21 cellular contexts compared by ENCODE assay signal in the genomic region with DNA sequence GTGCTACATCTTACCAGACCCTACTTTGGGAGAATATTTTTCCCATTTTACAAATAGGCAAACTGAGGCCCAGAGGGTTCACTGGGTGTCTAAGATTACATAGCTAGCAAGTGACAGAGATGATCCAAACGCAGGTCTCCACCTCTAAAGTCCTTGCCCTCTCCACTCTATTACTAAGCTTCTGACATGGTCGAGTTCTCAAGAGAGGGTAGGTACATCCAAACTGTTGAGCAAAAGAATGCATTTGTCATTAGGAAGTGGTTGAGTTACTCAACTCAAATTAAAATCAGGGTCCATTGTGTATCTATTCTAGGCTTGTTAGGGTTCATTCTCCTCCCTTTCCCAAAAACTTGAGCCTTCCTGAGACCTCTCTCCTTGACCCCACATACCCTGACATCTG.
"Had no signal": no experiment of that assay in that cellular context is flagged by ENCODE, and none has a peak within 500 bp of the region (broad histone marks: within the 10 kb centered on the region; RNA-seq: fewer than 3 reads in every experiment).

No MANE protein-coding gene starts in this region.

- H3K27me3 ChIP-seq: body of pancreas, Peyer's patch had no signal

- H3K27me3 Mint-ChIP-seq: activated CD4-positive, alpha-beta memory T cell treated with anti-CD3 and anti-CD28 coated beads, Interleukin-2, amount 10 ng/mL, durations not matched to agents 7 days and 5 days had no signal

- H3K9me3 Mint-ChIP-seq: T-helper 1 cell treated with Interleukin-12 subunit alpha and Interleukin-12 subunit beta and Interleukin-4 antibody, amounts not matched to agents 30 μg/mL and 1 μg/mL, for 36 hours had no signal

- H3K27ac Mint-ChIP-seq: activated CD4-positive, alpha-beta memory T cell treated with anti-CD3 and anti-CD28 coated beads, Interleukin-2, amount 10 ng/mL, durations not matched to agents 7 days and 5 days; T-helper 1 cell treated with Interleukin-12 subunit alpha and Interleukin-12 subunit beta and Interleukin-4 antibody, amounts not matched to agents 30 μg/mL and 1 μg/mL, for 36 hours had no signal

- DNase-seq: activated CD4-positive, alpha-beta memory T cell treated with anti-CD3 and anti-CD28 coated beads, Interleukin-2, amount 10 ng/mL, durations not matched to agents 7 days and 5 days; activated CD4-positive, alpha-beta T cell treated with anti-CD3 and anti-CD28 coated beads, Interleukin-2, amount 50 U/mL, for 1 hour; activated CD4-positive, CD25-positive, alpha-beta regulatory T cell; activated naive CD4-positive, alpha-beta T cell treated with anti-CD3 and anti-CD28 coated beads, Interleukin-2, amount 50 U/mL, for 16 hours; aorta; body of pancreas; central memory CD4-positive, alpha-beta T cell; Kasumi-1; NCI-H1105 treated with DMSO at 0.1 percent for 48 hours; NCI-H1436 treated with DMSO at 0.1 percent for 48 hours; NCI-H187; NCI-H2081; NCI-H510A treated with DMSO at 0.1 percent for 48 hours; NCI-H69; NK-92 treated with Interleukin-12 subunit alpha and Interleukin-12 subunit beta, amount 100 ng/mL, for 24 hours; Peyer's patch; Right ventricle myocardium superior; T1000 had no signal

- H3K4me1 Mint-ChIP-seq: activated CD4-positive, alpha-beta memory T cell treated with anti-CD3 and anti-CD28 coated beads, Interleukin-2, amount 10 ng/mL, durations not matched to agents 7 days and 5 days had no signal

- H3K4me3 ChIP-seq: body of pancreas, Peyer's patch had no signal

- H3K27ac ChIP-seq: body of pancreas, Peyer's patch, RWPE1, VCaP had no signal

- H3K4me1 ChIP-seq: body of pancreas, Peyer's patch had no signal

- H3K36me3 ChIP-seq: Peyer's patch had no signal

- H3K9me3 ChIP-seq: body of pancreas, Peyer's patch had no signal

- H3K4me3 Mint-ChIP-seq: activated CD4-positive, alpha-beta memory T cell treated with anti-CD3 and anti-CD28 coated beads, Interleukin-2, amount 10 ng/mL, durations not matched to agents 7 days and 5 days; T-helper 1 cell treated with Interleukin-12 subunit alpha and Interleukin-12 subunit beta and Interleukin-4 antibody, amounts not matched to agents 30 μg/mL and 1 μg/mL, for 36 hours had no signal
